Comparison of ENCODE assay signal across 8 cellular contexts in the genomic region with DNA sequence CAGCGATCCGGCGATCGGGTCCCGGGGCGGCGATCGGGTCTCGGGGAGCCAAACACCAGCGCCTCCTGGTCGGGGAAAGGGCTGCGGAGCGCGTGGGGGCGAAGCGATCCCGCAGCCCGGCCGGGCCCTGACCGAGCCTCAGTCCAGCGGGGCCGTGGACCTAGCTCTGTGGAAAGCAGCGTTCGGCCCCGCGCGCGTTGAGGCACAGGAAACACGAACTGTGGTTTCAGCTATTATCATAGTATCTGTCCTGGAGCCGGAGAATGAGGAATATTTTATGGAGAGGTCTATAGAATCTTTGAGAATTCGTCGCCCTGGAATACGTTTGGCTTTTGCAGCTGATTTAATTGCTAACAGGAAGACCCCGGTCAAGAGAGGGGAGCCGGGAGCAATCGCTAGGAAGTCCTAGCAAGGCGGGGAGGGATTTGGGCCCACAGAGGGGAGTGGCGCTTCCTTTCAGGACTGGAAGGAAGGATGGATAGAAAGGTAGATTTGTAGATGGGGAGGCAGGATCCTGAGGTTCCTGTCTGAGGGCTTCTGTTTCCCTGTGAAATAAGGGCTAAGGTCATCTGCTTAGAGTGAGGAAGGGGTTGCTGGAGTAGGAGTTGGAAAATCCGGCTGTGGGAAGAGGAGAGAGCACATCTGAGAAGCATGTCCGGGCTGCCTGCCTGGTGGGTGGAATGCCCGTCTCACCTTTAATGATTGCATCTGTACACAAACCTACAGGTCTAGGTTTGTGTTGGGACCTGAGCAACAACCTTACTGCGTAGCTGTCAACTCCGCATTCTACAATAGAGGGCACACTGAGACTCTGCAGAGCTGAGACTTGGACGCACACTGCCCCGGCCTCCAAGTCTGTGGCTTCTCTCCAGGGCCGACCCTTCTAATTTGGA. TPM values are rescaled to one million over a fixed set of nuclear protein-coding genes. Genes with fewer than 3 reads are reported as not detected.
DNase-seq lines count a peak whose midpoint lies in the region; ATAC-seq and TF ChIP-seq lines count a peak whose summit lies in the region.

No MANE protein-coding gene starts in this region.

- no peaks in the 10 kb centered on the region for H3K27me3 Mint-ChIP-seq in CD4-positive, alpha-beta T cell

- intact Hi-C loops in CD4-positive, alpha-beta T cell (cut with DNase I, micrococcal nuclease), result loop anchor here (2.0 to 5.0 kb wide), 5 partner anchors 31 to 233 kb away; partner anchors contain the start of genes CASKIN1 (in 1 of the 2), CEMP1 (in 1 of the 2), NTN3 (in 1 of the 2) and TEDC2 (in 1 of the 2)

- no peak for TF ChIP-seq CTCF in CD4-positive, alpha-beta T cell (IDR thresholded peaks at IDR 0.05)
- TF ChIP-seq CTCF in NB4 (IDR thresholded peaks at IDR 0.05; ENCODE audit: low read depth, low read length), result no peak
- TF ChIP-seq CTCF in astrocyte of the cerebellum (IDR thresholded peaks at IDR 0.05; ENCODE audit: low read depth, low read length, missing control alignments), result peak; percentile 30

- H3K27ac ChIP-seq in CD4-positive, alpha-beta T cell (ENCODE audit: low read depth, low read length), result peak overlapping the region; percentile 33
- peak overlapping the region in 20 of 21 experiments; percentile 40 to 90 (median 82) for H3K27ac ChIP-seq in skin epidermis

- peaks cover 25% of the 10 kb centered on the region for H3K4me1 Mint-ChIP-seq in CD4-positive, alpha-beta T cell (ENCODE audit: low read depth)

- POLR2A ChIA-PET in CD4-positive, alpha-beta T cell (lab: Charles Lee), result interaction anchor here (1.0 to 1.9 kb wide), 5 partner anchors 11 to 90 kb away, joined by 3 to 6 read pairs (median 4); partner anchors contain the start of genes AMDHD2 and TEDC2

- H3K27me3 ChIP-seq in CD4-positive, alpha-beta T cell (ENCODE audit: control insufficient read depth, insufficient read depth, low read length), result no peaks in the 10 kb centered on the region

- H3K9me3 Mint-ChIP-seq in CD4-positive, alpha-beta T cell, result no peaks in the 10 kb centered on the region

- CTCF ChIA-PET in CD4-positive, alpha-beta T cell (lab: Charles Lee), result interaction anchor here (0.7 to 1.3 kb wide), 3 partner anchors 57 to 235 kb away, joined by 3 read pairs; no protein-coding TSS in a partner anchor

- peak overlapping the region; percentile 93 for H3K4me3 Mint-ChIP-seq in CD4-positive, alpha-beta T cell

- H3K9me3 ChIP-seq in CD4-positive, alpha-beta T cell (ENCODE audit: control insufficient read depth, low read length), result no peaks in the 10 kb centered on the region
- H3K9me3 ChIP-seq in iPS-18c (ENCODE audit: control insufficient read depth, insufficient read depth, low read length), result peaks cover 3% of the 10 kb centered on the region

- no peak for ATAC-seq in CD4-positive, alpha-beta T cell (ENCODE audit: poor library complexity)
- ATAC-seq in GM21360 (IDR thresholded peaks at IDR 0.05; ENCODE audit: unreplicated experiment), result peak; percentile 2

- peak overlapping the region; percentile 62 for H3K27ac Mint-ChIP-seq in CD4-positive, alpha-beta T cell

- H3K4me3 ChIP-seq in NB4 (ENCODE audit: low read depth, low read length) (peak overlapping the region; percentile 90), astrocyte of the cerebellum (ENCODE audit: low read depth, low read length) (peak overlapping the region; percentile 79), iPS-18c (ENCODE audit: insufficient read depth, low read depth, low read length) (peak overlapping the region; percentile 80), skin epidermis (peak overlapping the region; percentile 79 to 98 (median 95))

- peaks cover 14% of the 10 kb centered on the region for H3K36me3 Mint-ChIP-seq in CD4-positive, alpha-beta T cell (ENCODE audit: low read depth)

- no peak for TF ChIP-seq POLR2A in NB4 (IDR thresholded peaks at IDR 0.05; ENCODE audit: extremely low read depth, insufficient read length)

- no peak for DNase-seq in CD4-positive, alpha-beta T cell
- DNase-seq in NB4 (ENCODE audit: low read depth) (peak; percentile 58), astrocyte of the cerebellum (ENCODE audit: low read depth) (no peak), GOT3 (lab: John Stamatoyannopoulos, UW) (no peak)
- DNase-seq in activated CD4-positive, CD25-positive, alpha-beta regulatory T cell treated with anti-CD3 and anti-CD28 coated beads, Interleukin-2, amount 50 U/mL, for 72 hours, result no peak

- in situ Hi-C loops in astrocyte of the cerebellum (cut with HindIII; ENCODE audit: low sequenced_read_pairs), result loop anchor here (10.0 kb wide), 1 partner anchor 265 kb away; no protein-coding TSS in a partner anchor

RNA-seq across cellular contexts. Expression of gene CCNF, which starts 0.8 kb away (rescaled TPM):
- 1 to 10 TPM in 1 of 2 experiments, under 1 TPM in 1; 0.81 to 1.3 TPM for total RNA-seq in CD4-positive, alpha-beta T cell

RNA-seq across cellular contexts. Expression of gene TEDC2, which starts 29.9 kb away (rescaled TPM):
- under 1 TPM; 0.17 to 0.27 TPM for total RNA-seq in CD4-positive, alpha-beta T cell

RNA-seq across cellular contexts. Expression of gene NTN3, which starts 41.1 kb away (rescaled TPM):
- total RNA-seq in CD4-positive, alpha-beta T cell, result not detected

RNA-seq across cellular contexts. Expression of gene TBC1D24, which starts 44.9 kb away (rescaled TPM):
- total RNA-seq in CD4-positive, alpha-beta T cell, result 1 to 10 TPM; 1.2 to 2.1 TPM
